23 cellular contexts compared by ENCODE assay signal in genomic region chr3:197259096-197259495, GRCh38. TPM values are rescaled to one million over a fixed set of nuclear protein-coding genes. Genes with fewer than 3 reads are reported as not detected.
DNase-seq lines count a peak whose midpoint lies in the region; ATAC-seq, FAIRE-seq and TF ChIP-seq lines count a peak whose summit lies in the region.
"Had no signal": no experiment of that assay in that cellular context is flagged by ENCODE, and none has a peak within 500 bp of the region (broad histone marks: within the 10 kb centered on the region; RNA-seq: fewer than 3 reads in every experiment).

No MANE protein-coding gene starts in this region.

- no peak for TF ChIP-seq CTCF in chondrocyte (IDR thresholded peaks at IDR 0.05)
- no peak for TF ChIP-seq CTCF in osteoblast (IDR thresholded peaks at IDR 0.05; ENCODE audit: extremely low read depth, low read depth, low read length)

- no peaks in the 10 kb centered on the region for H3K27me3 ChIP-seq in osteoblast (ENCODE audit: insufficient read depth, low read length)
- H3K27me3 ChIP-seq: BLaER1 had no signal

- DNase-seq in NCI-H510A treated with DMSO at 0.1 percent for 48 hours (lab: John Stamatoyannopoulos, UW) (peak; percentile 14), NCI-H510A (lab: John Stamatoyannopoulos, UW) (no peak), T-helper 17 cell (no peak), chondrocyte (ENCODE audit: low spot score) (no peak), osteoblast (ENCODE audit: insufficient read length, low spot score, missing footprints) (no peak), RCC 7860 (ENCODE audit: low spot score) (no peak)
- no peak for DNase-seq in activated naive CD8-positive, alpha-beta T cell treated with anti-CD3 and anti-CD28 coated beads, Interleukin-2, amount 50 U/mL, for 24 hours
- DNase-seq: CD4-positive, CD25-positive, alpha-beta regulatory T cell; DMS153; GOT3; HCEC 1CT; Karpas-422; NCI-H1092 treated with DMSO at 0.1 percent for 48 hours; NCI-H1436; NCI-H187; NCI-H2081 treated with DMSO at 0.1 percent for 48 hours; NCI-H526 treated with DMSO at 0.1 percent for 48 hours; SHP77 had no signal

- H3K9me3 Mint-ChIP-seq in chondrocyte (ENCODE audit: low read depth) = no peaks in the 10 kb centered on the region
- H3K9me3 Mint-ChIP-seq in activated naive CD8-positive, alpha-beta T cell treated with anti-CD3 and anti-CD28 coated beads, Interleukin-2, amount 50 U/mL, for 24 hours = no peaks in the 10 kb centered on the region
- H3K9me3 Mint-ChIP-seq: CD4-positive, CD25-positive, alpha-beta regulatory T cell had no signal

- H3K36me3 Mint-ChIP-seq in T-helper 17 cell (ENCODE audit: low read depth) = no peaks in the 10 kb centered on the region
- H3K36me3 Mint-ChIP-seq in chondrocyte (ENCODE audit: low read depth) = peaks cover 2% of the 10 kb centered on the region
- H3K36me3 Mint-ChIP-seq in activated naive CD8-positive, alpha-beta T cell treated with anti-CD3 and anti-CD28 coated beads, Interleukin-2, amount 50 U/mL, for 24 hours (ENCODE audit: low read depth) = peaks cover 5% of the 10 kb centered on the region

- ATAC-seq in T-helper 17 cell (no peak), GM19023 (IDR thresholded peaks at IDR 0.05; ENCODE audit: unreplicated experiment) (no peak)
- ATAC-seq in activated naive CD8-positive, alpha-beta T cell treated with anti-CD3 and anti-CD28 coated beads, Interleukin-2, amount 50 U/mL, for 24 hours = no peak
- ATAC-seq: GM12878, HepG2 had no signal

- peaks cover 30% of the 10 kb centered on the region for H3K4me1 Mint-ChIP-seq in T-helper 17 cell
- peaks cover 45% of the 10 kb centered on the region for H3K4me1 Mint-ChIP-seq in chondrocyte (ENCODE audit: low read depth)
- H3K4me1 Mint-ChIP-seq in activated naive CD8-positive, alpha-beta T cell treated with anti-CD3 and anti-CD28 coated beads, Interleukin-2, amount 50 U/mL, for 24 hours = peaks cover 50% of the 10 kb centered on the region

- peaks cover 11% of the 10 kb centered on the region for H3K4me1 ChIP-seq in osteoblast (ENCODE audit: insufficient read depth, low read length)

- no peak overlapping the region for H3K4me2 ChIP-seq in osteoblast (ENCODE audit: insufficient read depth, low read length)

- FAIRE-seq in RCC 7860 (lab: Jason Lieb, UNC) = no peak
- FAIRE-seq: GM12878, HepG2 had no signal

- H2AFZ ChIP-seq in osteoblast (ENCODE audit: low read length) = no peak overlapping the region

- peaks cover 9% of the 10 kb centered on the region for H3K36me3 ChIP-seq in osteoblast (ENCODE audit: insufficient read depth, low read length)

- H3K79me2 ChIP-seq in osteoblast (ENCODE audit: insufficient read depth, low read length) = peaks cover 94% of the 10 kb centered on the region

- no peaks in the 10 kb centered on the region for H3K9me3 ChIP-seq in T-helper 17 cell (ENCODE audit: control insufficient read depth, low read length, poor library complexity, severe bottlenecking)
- no peaks in the 10 kb centered on the region for H3K9me3 ChIP-seq in osteoblast (ENCODE audit: low read depth, low read length)
- H3K9me3 ChIP-seq: BLaER1 had no signal

- H3K27me3 Mint-ChIP-seq in T-helper 17 cell (no peaks in the 10 kb centered on the region), chondrocyte (ENCODE audit: low read depth) (no peaks in the 10 kb centered on the region)
- no peaks in the 10 kb centered on the region for H3K27me3 Mint-ChIP-seq in activated naive CD8-positive, alpha-beta T cell treated with anti-CD3 and anti-CD28 coated beads, Interleukin-2, amount 50 U/mL, for 24 hours
- H3K27me3 Mint-ChIP-seq: CD4-positive, CD25-positive, alpha-beta regulatory T cell had no signal

- H3K4me3 ChIP-seq in osteoblast (ENCODE audit: insufficient read depth, low read length) = no peak overlapping the region
- H3K4me3 ChIP-seq: BLaER1, GM12878 had no signal

- H4K20me1 ChIP-seq in osteoblast (ENCODE audit: insufficient read depth, low read length) = peaks cover 5% of the 10 kb centered on the region

- H3K4me3 Mint-ChIP-seq in T-helper 17 cell (peak overlapping the region; percentile 31), chondrocyte (ENCODE audit: unreplicated experiment) (no peak overlapping the region)
- H3K4me3 Mint-ChIP-seq in activated naive CD8-positive, alpha-beta T cell treated with anti-CD3 and anti-CD28 coated beads, Interleukin-2, amount 50 U/mL, for 24 hours = no peak overlapping the region
- H3K4me3 Mint-ChIP-seq: CD4-positive, CD25-positive, alpha-beta regulatory T cell had no signal

- H3K27ac Mint-ChIP-seq in T-helper 17 cell (no peak overlapping the region), chondrocyte (ENCODE audit: unreplicated experiment) (peak overlapping the region; percentile 18)
- H3K27ac Mint-ChIP-seq in activated naive CD8-positive, alpha-beta T cell treated with anti-CD3 and anti-CD28 coated beads, Interleukin-2, amount 50 U/mL, for 24 hours = no peak overlapping the region

- H3K27ac ChIP-seq in osteoblast (ENCODE audit: low read depth, low read length) = peak overlapping the region; percentile 19
- H3K27ac ChIP-seq: BLaER1, RWPE1 had no signal

RNA-seq across cellular contexts. Expression of gene DLG1, which starts 39.3 kb away (rescaled TPM):
- total RNA-seq in T-helper 17 cell = 10 to 100 TPM; 87.5 to 99.7 TPM
- total RNA-seq in chondrocyte = 117 to 166 TPM (median 157 TPM) in 3 replicates
- 76.6 and 79.3 TPM in 2 replicates for total RNA-seq in osteoblast
